In the genomic region with DNA sequence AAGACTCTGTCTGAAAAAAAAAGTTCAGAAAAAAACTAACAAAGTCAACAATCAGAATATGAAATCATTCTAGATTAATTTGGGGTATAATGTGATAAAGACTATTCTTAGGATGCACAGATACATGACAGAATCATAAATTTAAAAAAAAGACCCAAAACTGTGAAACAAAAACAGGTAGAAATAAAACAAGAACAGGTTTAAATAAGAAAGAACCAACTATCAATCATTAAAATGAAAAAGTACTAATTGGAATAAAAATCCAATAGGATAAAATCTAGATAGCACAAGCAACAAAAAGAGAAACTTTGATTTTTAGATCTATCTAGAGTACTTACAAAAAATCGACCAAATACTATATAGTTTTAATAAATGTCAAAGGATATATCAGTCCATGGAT, we compare ENCODE assay signal across 37 cellular contexts. TPM values are rescaled to one million over a fixed set of nuclear protein-coding genes. Genes with fewer than 3 reads are reported as not detected.
"Had no signal": no experiment of that assay in that cellular context is flagged by ENCODE, and none has a peak within 500 bp of the region (broad histone marks: within the 10 kb centered on the region; RNA-seq: fewer than 3 reads in every experiment).

No MANE protein-coding gene starts in this region.

- H3K4me3 ChIP-seq: MG63 had no signal

- H3K36me3 ChIP-seq: MG63 had no signal

- DNase-seq: Karpas-422, MG63, MM.1S, NCI-H1048, NCI-H1092, NCI-H1092 treated with DMSO at 0.1 percent for 48 hours, NCI-H1105, NCI-H1105 treated with DMSO at 0.1 percent for 48 hours, NCI-H1417, NCI-H1417 treated with DMSO at 0.1 percent for 48 hours, NCI-H1436, NCI-H1436 treated with DMSO at 0.1 percent for 48 hours, NCI-H146, NCI-H1694, NCI-H1694 treated with DMSO at 0.1 percent for 48 hours, NCI-H187, NCI-H187 treated with DMSO at 0.1 percent for 48 hours, NCI-H1930, NCI-H2029, NCI-H2029 treated with DMSO at 0.1 percent for 48 hours, NCI-H2081, NCI-H2081 treated with DMSO at 0.1 percent for 48 hours, NCI-H2107, NCI-H2171, NCI-H2171 treated with DMSO at 0.1 percent for 48 hours, NCI-H2227 treated with DMSO at 0.1 percent for 48 hours, NCI-H226, NCI-H345, NCI-H446, NCI-H446 treated with DMSO at 0.1 percent for 48 hours, NCI-H510A, NCI-H510A treated with DMSO at 0.1 percent for 48 hours, NCI-H524 had no signal

RNA-seq across cellular contexts. Expression of gene TMEM202, which starts 13.4 kb away (rescaled TPM):
- total RNA-seq: LHCN-M2, M059J, MCF 10A, NCI-H460 had no signal
